9 cellular contexts compared by ENCODE assay signal in the genomic region with DNA sequence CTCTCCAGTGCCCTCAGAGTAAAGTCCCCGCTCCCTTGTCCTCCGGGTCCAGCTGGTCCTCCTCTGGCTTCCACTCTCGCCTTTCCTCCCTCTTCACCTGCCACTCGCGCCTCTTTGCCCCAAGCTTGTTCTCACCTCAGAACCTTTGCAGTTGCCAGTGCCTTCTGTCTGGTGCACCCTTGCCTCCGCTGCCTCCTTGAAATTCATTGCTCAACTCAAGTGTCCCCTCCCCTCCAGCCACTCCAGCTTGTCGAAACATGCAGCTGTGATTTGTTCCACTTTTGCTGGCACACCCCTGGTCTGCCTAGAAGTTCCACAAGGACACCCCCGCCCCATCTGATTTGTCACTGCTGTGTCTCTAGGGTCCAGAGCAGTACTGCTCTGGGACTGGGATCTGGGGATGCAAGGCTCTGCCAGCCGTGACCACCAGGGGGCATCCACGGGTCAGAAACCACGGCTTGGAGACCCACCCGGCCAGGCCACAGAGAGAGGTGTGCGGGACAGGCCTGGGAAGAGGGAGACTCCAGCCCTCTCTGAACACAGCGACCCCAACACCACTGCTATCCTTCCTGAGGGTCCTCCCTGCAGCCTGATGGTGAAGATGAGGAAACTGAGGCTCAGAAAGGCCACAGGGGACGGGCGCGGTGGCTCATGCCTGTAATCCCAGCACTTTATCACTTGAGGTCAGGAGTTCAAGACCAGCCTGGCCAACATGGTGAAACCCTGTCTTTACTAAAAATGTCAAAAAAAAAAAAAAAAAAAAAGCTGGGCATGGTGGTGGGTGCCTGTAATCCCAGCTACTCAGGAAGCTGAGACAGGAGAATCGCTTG. TPM values are rescaled to one million over a fixed set of nuclear protein-coding genes. Genes with fewer than 3 reads are reported as not detected.
DNase-seq lines count a peak whose midpoint lies in the region; ATAC-seq, FAIRE-seq and TF ChIP-seq lines count a peak whose summit lies in the region.
"Had no signal": no experiment of that assay in that cellular context is flagged by ENCODE, and none has a peak within 500 bp of the region (broad histone marks: within the 10 kb centered on the region; RNA-seq: fewer than 3 reads in every experiment).

No MANE protein-coding gene starts in this region.

- TF ChIP-seq CTCF in osteoblast (IDR thresholded peaks at IDR 0.05; ENCODE audit: extremely low read depth, low read depth, low read length) = peak; percentile 89
- TF ChIP-seq CTCF in thyroid gland (IDR thresholded peaks at IDR 0.05) = peak; percentile 82 to 97 (median 94)

- H3K9me3 ChIP-seq in osteoblast (ENCODE audit: low read depth, low read length) = no peaks in the 10 kb centered on the region
- H3K9me3 ChIP-seq in thyroid gland = no peaks in the 10 kb centered on the region

- intact Hi-C loops in thyroid gland (cut with DNase I) = loop anchor here (2.0 kb wide), 1 partner anchor 135 kb away; no protein-coding TSS in a partner anchor

- no peak for FAIRE-seq in frontal cortex (lab: Jason Lieb, UNC)
- FAIRE-seq: endometrium had no signal

- H3K27me3 ChIP-seq in osteoblast (ENCODE audit: insufficient read depth, low read length) = no peaks in the 10 kb centered on the region
- no peaks in the 10 kb centered on the region for H3K27me3 ChIP-seq in thyroid gland

- DNase-seq in DMS79 treated with DMSO at 0.1 percent for 48 hours (lab: John Stamatoyannopoulos, UW) = peak; percentile 87
- DNase-seq in LoVo (ENCODE audit: low spot score) = peak; percentile 70
- peak; percentile 84 for DNase-seq in activated naive CD4-positive, alpha-beta T cell treated with Interleukin-2 at 50 U/mL for 16 hours
- DNase-seq in frontal cortex (ENCODE audit: low spot score in 2 of 2) = peak; percentile 70 to 88
- DNase-seq in osteoblast (ENCODE audit: insufficient read length, low spot score, missing footprints) = peak; percentile 99
- peak; percentile 84 to 85 for DNase-seq in thyroid gland

- ATAC-seq in SK-N-SH treated with all-trans-retinoic acid at 6 μM for 48 hours = peak; percentile 100
- no peak for ATAC-seq in HG03571 (IDR thresholded peaks at IDR 0.05; ENCODE audit: unreplicated experiment)

- H3K27ac ChIP-seq in osteoblast (ENCODE audit: low read depth, low read length) = no peak overlapping the region
- H3K27ac ChIP-seq in thyroid gland = peak overlapping the region in 1 of 3 donors; percentile 28

- H3K4me2 ChIP-seq in osteoblast (ENCODE audit: insufficient read depth, low read length) = no peak overlapping the region

- WGBS in thyroid gland, 2 donors = 43 to 48% methylated on average over 12 to 14 of the region's 18 CpGs

- H3K79me2 ChIP-seq in osteoblast (ENCODE audit: insufficient read depth, low read length) = no peaks in the 10 kb centered on the region

- H3K4me3 ChIP-seq in osteoblast (ENCODE audit: insufficient read depth, low read length) (no peak overlapping the region), thyroid gland (replicated peaks in 1 of 3) (no peak overlapping the region)

- H4K20me1 ChIP-seq in osteoblast (ENCODE audit: insufficient read depth, low read length) = no peaks in the 10 kb centered on the region

- TF ChIP-seq POLR2A in thyroid gland (IDR thresholded peaks at IDR 0.05) = peak in 1 of 2 donors; percentile 16

- H3K4me1 ChIP-seq in osteoblast (ENCODE audit: insufficient read depth, low read length) = no peaks in the 10 kb centered on the region
- H3K4me1 ChIP-seq in thyroid gland = peaks cover 0 to 17% of the 10 kb centered on the region in 2 donors

- H3K36me3 ChIP-seq in osteoblast (ENCODE audit: insufficient read depth, low read length) (no peaks in the 10 kb centered on the region), thyroid gland (no peaks in the 10 kb centered on the region)

- H2AFZ ChIP-seq in osteoblast (ENCODE audit: low read length) = no peak overlapping the region

TF ChIP-seq in SK-N-SH treated with all-trans-retinoic acid at 6 μM for 48 hours, 23 proteins besides CTCF, POLR2A, EP300 and RAD21:
- TF ChIP-seq BACH2 (CRISPR knock-in tag; IDR thresholded peaks at IDR 0.05; ENCODE audit: borderline replicate concordance) (no peak), CSDC2 (CRISPR knock-in tag; IDR thresholded peaks at IDR 0.05) (no peak), ZFP3 (CRISPR knock-in tag; IDR thresholded peaks at IDR 0.05) (no peak), ISL1 (CRISPR knock-in tag; IDR thresholded peaks at IDR 0.05) (no peak)
- TF ChIP-seq, protein P1, sequence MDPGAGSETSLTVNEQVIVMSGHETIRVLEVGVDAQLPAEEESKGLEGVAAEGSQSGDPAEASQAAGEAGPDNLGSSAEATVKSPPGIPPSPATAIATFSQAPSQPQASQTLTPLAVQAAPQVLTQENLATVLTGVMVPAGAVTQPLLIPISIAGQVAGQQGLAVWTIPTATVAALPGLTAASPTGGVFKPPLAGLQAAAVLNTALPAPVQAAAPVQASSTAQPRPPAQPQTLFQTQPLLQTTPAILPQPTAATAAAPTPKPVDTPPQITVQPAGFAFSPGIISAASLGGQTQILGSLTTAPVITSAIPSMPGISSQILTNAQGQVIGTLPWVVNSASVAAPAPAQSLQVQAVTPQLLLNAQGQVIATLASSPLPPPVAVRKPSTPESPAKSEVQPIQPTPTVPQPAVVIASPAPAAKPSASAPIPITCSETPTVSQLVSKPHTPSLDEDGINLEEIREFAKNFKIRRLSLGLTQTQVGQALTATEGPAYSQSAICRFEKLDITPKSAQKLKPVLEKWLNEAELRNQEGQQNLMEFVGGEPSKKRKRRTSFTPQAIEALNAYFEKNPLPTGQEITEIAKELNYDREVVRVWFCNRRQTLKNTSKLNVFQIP (CRISPR knock-in tag; IDR thresholded peaks at IDR 0.05; ENCODE audit: borderline replicate concordance, low read depth) = no peak

RNA-seq across cellular contexts. Expression of a gene that starts 49.9 kb away (rescaled TPM):
- total RNA-seq in frontal cortex = 28.1 TPM
- 49.5 and 52.1 TPM in 2 replicates for total RNA-seq in osteoblast
- total RNA-seq in thyroid gland = 10 to 100 TPM; 52.0 to 83.0 (median 56.3) TPM
